8 cellular contexts compared by ENCODE assay signal in the genomic region with DNA sequence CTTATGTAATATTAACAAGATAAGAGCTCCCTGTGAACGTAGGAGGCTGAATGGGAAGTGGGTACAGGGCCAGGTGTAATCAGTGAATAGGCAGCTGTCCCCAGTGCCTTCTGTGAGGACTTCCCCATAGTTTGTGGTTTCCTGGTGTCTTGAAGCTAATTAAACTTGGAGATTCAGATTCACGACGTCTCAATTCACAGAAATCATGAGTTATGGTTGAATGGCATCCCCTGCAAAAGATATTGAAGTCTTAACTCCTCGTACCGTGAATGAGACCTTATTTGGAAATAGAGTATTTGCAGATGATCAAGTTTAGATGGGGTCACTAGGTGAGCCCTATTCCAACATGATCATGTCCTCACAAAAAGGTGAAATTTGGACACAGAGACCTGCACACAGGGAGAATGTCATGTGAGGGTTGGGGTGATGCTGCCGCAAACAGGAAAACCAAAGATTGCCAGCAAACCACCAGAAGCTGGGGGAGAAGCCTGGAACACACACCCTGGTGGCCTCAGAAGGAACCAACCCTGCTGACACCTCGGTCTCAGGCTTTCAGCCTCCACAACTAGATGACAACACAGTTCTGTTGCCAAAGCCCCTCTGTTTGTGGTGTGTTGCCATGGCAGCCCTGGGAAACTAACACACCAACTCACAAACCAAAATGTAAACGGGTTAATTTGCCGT. TPM values are rescaled to one million over a fixed set of nuclear protein-coding genes. Genes with fewer than 3 reads are reported as not detected.
DNase-seq lines count a peak whose midpoint lies in the region; ATAC-seq and TF ChIP-seq lines count a peak whose summit lies in the region.

No MANE protein-coding gene starts in this region.

- H2BK120ac ChIP-seq in mesenchymal stem cell (ENCODE audit: low read depth, low read length) = no peak overlapping the region

- H2BK15ac ChIP-seq in mesenchymal stem cell (ENCODE audit: low read depth, poor library complexity, severe bottlenecking) = no peak overlapping the region

- H3K79me1 ChIP-seq in mesenchymal stem cell (replicated peaks; ENCODE audit: low read length, poor library complexity, severe bottlenecking) = peaks cover 3% of the 10 kb centered on the region

- peak overlapping the region; percentile 96 for H2AK5ac ChIP-seq in mesenchymal stem cell (ENCODE audit: low read length, severe bottlenecking)

- H3K4me2 ChIP-seq in mesenchymal stem cell (ENCODE audit: low read length, poor library complexity, severe bottlenecking) = no peak overlapping the region

- peaks cover 44% of the 10 kb centered on the region for H3K36me3 Mint-ChIP-seq in activated T-helper 2 cell treated with anti-CD3 and anti-CD28 coated beads, Interferon-gamma antibody, Interleukin-2, Interleukin-4, amounts not matched to agents 10 μg/mL and 5 μg/mL and 100 μg/mL, durations not matched to agents 14 hours and 24 hours and 36 hours (ENCODE audit: low read depth)

- H3K18ac ChIP-seq in mesenchymal stem cell (ENCODE audit: low read depth in 1 of 2, low read length in 2 of 2) = no peak overlapping the region

- peak overlapping the region; percentile 53 for H3K4me3 Mint-ChIP-seq in activated T-helper 2 cell treated with anti-CD3 and anti-CD28 coated beads, Interferon-gamma antibody, Interleukin-2, Interleukin-4, amounts not matched to agents 10 μg/mL and 5 μg/mL and 100 μg/mL, durations not matched to agents 14 hours and 24 hours and 36 hours (ENCODE audit: low read depth)

- H3K36me3 ChIP-seq in mesenchymal stem cell (ENCODE audit: control insufficient read depth in 1 of 2, insufficient read depth in 2 of 2, low read depth in 1 of 2, low read length in 2 of 2) = peaks cover 7 to 17% of the 10 kb centered on the region in 2 experiments

- no peak overlapping the region for H4K8ac ChIP-seq in mesenchymal stem cell (ENCODE audit: low read length)

- H3K9me3 Mint-ChIP-seq in activated T-helper 2 cell treated with anti-CD3 and anti-CD28 coated beads, Interferon-gamma antibody, Interleukin-2, Interleukin-4, amounts not matched to agents 10 μg/mL and 5 μg/mL and 100 μg/mL, durations not matched to agents 14 hours and 24 hours and 36 hours = peaks cover 7% of the 10 kb centered on the region

- H3K4me1 Mint-ChIP-seq in activated T-helper 2 cell treated with anti-CD3 and anti-CD28 coated beads, Interferon-gamma antibody, Interleukin-2, Interleukin-4, amounts not matched to agents 10 μg/mL and 5 μg/mL and 100 μg/mL, durations not matched to agents 14 hours and 24 hours and 36 hours (ENCODE audit: low read depth) = peaks cover 80% of the 10 kb centered on the region

- H4K91ac ChIP-seq in mesenchymal stem cell (ENCODE audit: low read length) = no peak overlapping the region

- H3K23ac ChIP-seq in mesenchymal stem cell (ENCODE audit: low read length in 2 of 2) = no peak overlapping the region

- no peak overlapping the region for H3K27ac ChIP-seq in mesenchymal stem cell (ENCODE audit: low read length, poor library complexity, severe bottlenecking)

- intact Hi-C loops in activated T-helper 2 cell treated with anti-CD3 and anti-CD28 coated beads, Interferon-gamma antibody, Interleukin-2, Interleukin-4, amounts not matched to agents 10 μg/mL and 5 μg/mL and 100 μg/mL, durations not matched to agents 14 hours and 24 hours and 36 hours (cut with micrococcal nuclease) = loop anchor here (1.0 kb wide), 1 partner anchor 8 kb away; no protein-coding TSS in a partner anchor

- H2BK12ac ChIP-seq in mesenchymal stem cell (ENCODE audit: low read length in 2 of 2) = no peak overlapping the region

- H2BK5ac ChIP-seq in mesenchymal stem cell (ENCODE audit: low read depth, low read length, poor library complexity, severe bottlenecking) = no peak overlapping the region

- H3K9ac ChIP-seq in mesenchymal stem cell (ENCODE audit: low read length) = no peak overlapping the region

- H3K4ac ChIP-seq in mesenchymal stem cell (ENCODE audit: low read depth in 1 of 2, low read length in 2 of 2) = no peak overlapping the region

- H3K27me3 Mint-ChIP-seq in activated T-helper 2 cell treated with anti-CD3 and anti-CD28 coated beads, Interferon-gamma antibody, Interleukin-2, Interleukin-4, amounts not matched to agents 10 μg/mL and 5 μg/mL and 100 μg/mL, durations not matched to agents 14 hours and 24 hours and 36 hours (ENCODE audit: low read depth) = no peaks in the 10 kb centered on the region

- H3K4me1 ChIP-seq in mesenchymal stem cell (ENCODE audit: control insufficient read depth, insufficient read depth, low read depth, low read length) = peaks cover under 1% of the 10 kb centered on the region

- WGBS in mesenchymal stem cell = 90% methylated on average over 9 of the region's 9 CpGs

- H3K27me3 ChIP-seq in mesenchymal stem cell (ENCODE audit: control insufficient read depth in 1 of 2, insufficient read depth in 1 of 2, low read length in 2 of 2) = no peaks in the 10 kb centered on the region

- no peak overlapping the region for H2AFZ ChIP-seq in mesenchymal stem cell (ENCODE audit: low read depth, low read length)

- H3K14ac ChIP-seq in mesenchymal stem cell (ENCODE audit: low read length in 2 of 2) = no peak overlapping the region

- H3K27ac Mint-ChIP-seq in activated T-helper 2 cell treated with anti-CD3 and anti-CD28 coated beads, Interferon-gamma antibody, Interleukin-2, Interleukin-4, amounts not matched to agents 10 μg/mL and 5 μg/mL and 100 μg/mL, durations not matched to agents 14 hours and 24 hours and 36 hours = peak overlapping the region; percentile 82

- ATAC-seq in GM21528 (IDR thresholded peaks at IDR 0.05; ENCODE audit: low FRiP score, unreplicated experiment) = peak; percentile 66

- H3K9me3 ChIP-seq in mesenchymal stem cell (ENCODE audit: control insufficient read depth, low read length) = peaks cover 4% of the 10 kb centered on the region

- no peak overlapping the region for H3K4me3 ChIP-seq in mesenchymal stem cell (ENCODE audit: insufficient read depth in 1 of 2, low read depth in 1 of 2, low read length in 2 of 2)

- CTCF ChIA-PET in HEK293T (lab: Yijun Ruan, JAX) = no interaction called here

- POLR2A ChIA-PET in HEK293T (lab: Yijun Ruan, JAX) = no interaction called here

- DNase-seq in COLO668 (lab: John Stamatoyannopoulos, UW; ENCODE audit: unreplicated experiment) (peak; percentile 17), NOMO-1 (lab: John Stamatoyannopoulos, UW; ENCODE audit: unreplicated experiment in 2 of 2) (peak; percentile 67 to 94), mesenchymal stem cell (peak; percentile 53), HuH-7.5 (ENCODE audit: low spot score) (no peak), foreskin melanocyte (no peak), HEK293T (ENCODE audit: extremely low spot score) (no peak)
- DNase-seq in activated T-helper 2 cell treated with anti-CD3 and anti-CD28 coated beads, Interferon-gamma antibody, Interleukin-2, Interleukin-4, amounts not matched to agents 10 μg/mL and 5 μg/mL and 100 μg/mL, durations not matched to agents 14 hours and 24 hours and 36 hours (ENCODE audit: low spot score) = peak; percentile 82

TF ChIP-seq in HEK293T, 16 proteins besides CTCF, POLR2A, EP300 and RAD21:
- TF ChIP-seq NFRKB (IDR thresholded peaks at IDR 0.05) (no peak), BHLHE40 (IDR thresholded peaks at IDR 0.05; ENCODE audit: borderline replicate concordance) (no peak), L3MBTL2 (conservative IDR thresholded peaks at IDR 0.05) (no peak)

RNA-seq across cellular contexts. Expression of gene ARL4C, which starts 13.2 kb away (rescaled TPM):
- total RNA-seq in activated T-helper 2 cell treated with anti-CD3 and anti-CD28 coated beads, Interferon-gamma antibody, Interleukin-2, Interleukin-4, amounts not matched to agents 10 μg/mL and 5 μg/mL and 100 μg/mL, durations not matched to agents 14 hours and 24 hours and 36 hours = 44.6 and 45.7 TPM in 2 replicates
- 16.2 TPM for polyA plus RNA-seq in mesenchymal stem cell (2013, experiment 1 of 2)
- polyA plus RNA-seq in mesenchymal stem cell (2013, experiment 2 of 2) = 15.9 TPM

Comparison
In these comparisons a context has a peak if more than half of its experiments do, and no peak if none do; other contexts are left out.
1. DNase-seq: peak in COLO668 (single experiment), NOMO-1 (2 of 2), activated T-helper 2 cell treated with anti-CD3 and anti-CD28 coated beads, Interferon-gamma antibody, Interleukin-2, Interleukin-4, amounts not matched to agents 10 μg/mL and 5 μg/mL and 100 μg/mL, durations not matched to agents 14 hours and 24 hours and 36 hours (single experiment) and mesenchymal stem cell (single experiment); none in HuH-7.5 (single experiment), foreskin melanocyte (single experiment) and HEK293T (single experiment).